In genomic region chr1:211813590-211813989, GRCh38 we compare ENCODE assay signal across 17 cellular contexts. TPM values are rescaled to one million over a fixed set of nuclear protein-coding genes. Genes with fewer than 3 reads are reported as not detected.
DNase-seq lines count a peak whose midpoint lies in the region; ATAC-seq and TF ChIP-seq lines count a peak whose summit lies in the region.
"Had no signal": no experiment of that assay in that cellular context is flagged by ENCODE, and none has a peak within 500 bp of the region (broad histone marks: within the 10 kb centered on the region; RNA-seq: fewer than 3 reads in every experiment).

No MANE protein-coding gene starts in this region.

- H3K9ac ChIP-seq in endodermal cell (ENCODE audit: extremely low read depth, low read length, poor library complexity, severe bottlenecking) (no peak overlapping the region), neural progenitor cell (no peak overlapping the region)

- H3K27me3 Mint-ChIP-seq in endodermal cell (ENCODE audit: insufficient read depth) = no peaks in the 10 kb centered on the region
- H3K27me3 Mint-ChIP-seq in neural progenitor cell (ENCODE audit: insufficient read depth, low read depth) = no peaks in the 10 kb centered on the region
- H3K27me3 Mint-ChIP-seq: B cell, T-cell had no signal

- peaks cover 49% of the 10 kb centered on the region for H3K36me3 Mint-ChIP-seq in endodermal cell (ENCODE audit: low read depth)
- peaks cover 15% of the 10 kb centered on the region for H3K36me3 Mint-ChIP-seq in neural progenitor cell

- H3K4me1 Mint-ChIP-seq in endodermal cell (peaks cover 4% of the 10 kb centered on the region), neural progenitor cell (no peaks in the 10 kb centered on the region)

- ATAC-seq in right lobe of liver = peak; percentile 73 to 91 (median 90)
- ATAC-seq in HG02973 (IDR thresholded peaks at IDR 0.05; ENCODE audit: unreplicated experiment) = no peak
- ATAC-seq: T-cell had no signal

- H3K27ac Mint-ChIP-seq in endodermal cell (no peak overlapping the region), neural progenitor cell (no peak overlapping the region)
- H3K27ac Mint-ChIP-seq: B cell, HFFc6, T-cell had no signal

- no peak for TF ChIP-seq POLR2A in right lobe of liver (IDR thresholded peaks at IDR 0.05)

- intact Hi-C loops in right lobe of liver (cut with DNase I) = no loop called here

- no peaks in the 10 kb centered on the region for H3F3A ChIP-seq in neural progenitor cell (ENCODE audit: low read depth)

- H3K27me3 ChIP-seq in MG63 (no peaks in the 10 kb centered on the region), right lobe of liver (no peaks in the 10 kb centered on the region), endodermal cell (ENCODE audit: control insufficient read depth, insufficient read depth, low read length, poor library complexity, severe bottlenecking) (no peaks in the 10 kb centered on the region), neural progenitor cell (no peaks in the 10 kb centered on the region)
- H3K27me3 ChIP-seq: colonic mucosa had no signal

- no peak overlapping the region for H3K4me3 Mint-ChIP-seq in endodermal cell
- no peak overlapping the region for H3K4me3 Mint-ChIP-seq in neural progenitor cell
- H3K4me3 Mint-ChIP-seq: B cell, HFFc6, T-cell had no signal

- no peak overlapping the region for H2AFZ ChIP-seq in neural progenitor cell (replicated peaks)

- H3K27ac ChIP-seq in right lobe of liver = no peak overlapping the region
- H3K27ac ChIP-seq in endodermal cell (ENCODE audit: low read depth, low read length) = no peak overlapping the region
- no peak overlapping the region for H3K27ac ChIP-seq in neural progenitor cell
- H3K27ac ChIP-seq: colonic mucosa had no signal

- H3K9me3 Mint-ChIP-seq in endodermal cell (peaks cover 17% of the 10 kb centered on the region), neural progenitor cell (peaks cover 6% of the 10 kb centered on the region)
- H3K9me3 Mint-ChIP-seq: HFFc6 had no signal

- no peak overlapping the region for H3K4me2 ChIP-seq in neural progenitor cell

- H3K36me3 ChIP-seq in MG63 (peaks cover 36% of the 10 kb centered on the region), right lobe of liver (peaks cover 0 to 4% (median 0%) of the 10 kb centered on the region in 4 donors), endodermal cell (ENCODE audit: control insufficient read depth, insufficient read depth, low read length) (peaks cover 63% of the 10 kb centered on the region), neural progenitor cell (no peaks in the 10 kb centered on the region)
- H3K36me3 ChIP-seq: colonic mucosa had no signal

- TF ChIP-seq CTCF in choroid plexus epithelial cell (conservative IDR thresholded peaks at IDR 0.05; ENCODE audit: low read depth, low read length) (no peak), right lobe of liver (IDR thresholded peaks at IDR 0.05) (no peak), endodermal cell (conservative IDR thresholded peaks at IDR 0.05) (no peak), neural progenitor cell (IDR thresholded peaks at IDR 0.05) (no peak)

- H3K9me3 ChIP-seq in MG63 (no peaks in the 10 kb centered on the region; the same call in 1 of the 2 replicates), right lobe of liver (no peaks in the 10 kb centered on the region), endodermal cell (ENCODE audit: control insufficient read depth, low read length) (peaks cover 23% of the 10 kb centered on the region), neural progenitor cell (ENCODE audit: low read depth) (no peaks in the 10 kb centered on the region)
- H3K9me3 ChIP-seq: colonic mucosa had no signal

- H4K20me1 ChIP-seq in neural progenitor cell (ENCODE audit: low read depth) = no peaks in the 10 kb centered on the region

- DNase-seq in AG08395 (ENCODE audit: low spot score) (peak; percentile 4), MG63 (peak; percentile 22), choroid plexus epithelial cell (ENCODE audit: low read depth) (peak; percentile 89), right lobe of liver (peak; percentile 43 to 87 (median 84)), endodermal cell (no peak), neural progenitor cell (ENCODE audit: low spot score) (no peak)
- no peak for DNase-seq in activated naive CD4-positive, alpha-beta T cell (lab: John Stamatoyannopoulos, UW)
- DNase-seq: activated CD4-positive, alpha-beta T cell treated with anti-CD3 and anti-CD28 coated beads, Interleukin-2, amount 50 U/mL, for 4 hours; activated gamma-delta T cell; colonic mucosa; HFFc6; NCI-H1930; occipital lobe; stimulated activated CD4-positive, alpha-beta T cell treated with anti-CD3 and anti-CD28 coated beads, Interleukin-1b, Interleukin-23, amount 100 ng/mL, for 48 hours; T-cell had no signal

- no peaks in the 10 kb centered on the region for H3K79me2 ChIP-seq in neural progenitor cell (ENCODE audit: low read depth)

- no peak overlapping the region for H3K4me3 ChIP-seq in MG63
- no peak overlapping the region for H3K4me3 ChIP-seq in choroid plexus epithelial cell (ENCODE audit: low read depth, low read length)
- no peak overlapping the region for H3K4me3 ChIP-seq in right lobe of liver
- H3K4me3 ChIP-seq in endodermal cell (ENCODE audit: low read length) = no peak overlapping the region
- no peak overlapping the region for H3K4me3 ChIP-seq in neural progenitor cell
- H3K4me3 ChIP-seq: colonic mucosa had no signal

- H3K4me1 ChIP-seq in right lobe of liver (peaks cover 0 to 36% (median 4%) of the 10 kb centered on the region in 4 donors), endodermal cell (ENCODE audit: control insufficient read depth, insufficient read depth, low read length) (no peaks in the 10 kb centered on the region), neural progenitor cell (no peaks in the 10 kb centered on the region)
- H3K4me1 ChIP-seq: colonic mucosa had no signal

RNA-seq across cellular contexts. Expression of gene LPGAT1, which starts 17.0 kb away (rescaled TPM):
- 17.9 and 27.2 TPM in 2 replicates for total RNA-seq in MG63 (2014; rRNA removed; shearing (Covaris generic); ENCODE audit: low replicate concordance)
- total RNA-seq in right lobe of liver (100 to 1,000 TPM in 1 of 6 experiments, 10 to 100 TPM in 5; 32.0 to 141 (median 55.7) TPM), endodermal cell (10 to 100 TPM; 57.0 to 66.9 TPM), neural progenitor cell (ENCODE audit: low replicate concordance) (3.8 and 5.7 TPM in 2 replicates)
- 10.2 TPM for polyA plus RNA-seq in endodermal cell (2013, experiment 1 of 2)
- polyA plus RNA-seq in endodermal cell (2013, experiment 2 of 2) = 12.3 TPM

Comparison
In these comparisons a context has a peak if more than half of its experiments do, and no peak if none do; other contexts are left out.
1. DNase-seq: peak in AG08395 (single experiment), MG63 (single experiment), choroid plexus epithelial cell (single experiment) and right lobe of liver (3 of 3); none in activated naive CD4-positive, alpha-beta T cell (0 of 4), endodermal cell (single experiment) and neural progenitor cell (single experiment).